In the genomic region with DNA sequence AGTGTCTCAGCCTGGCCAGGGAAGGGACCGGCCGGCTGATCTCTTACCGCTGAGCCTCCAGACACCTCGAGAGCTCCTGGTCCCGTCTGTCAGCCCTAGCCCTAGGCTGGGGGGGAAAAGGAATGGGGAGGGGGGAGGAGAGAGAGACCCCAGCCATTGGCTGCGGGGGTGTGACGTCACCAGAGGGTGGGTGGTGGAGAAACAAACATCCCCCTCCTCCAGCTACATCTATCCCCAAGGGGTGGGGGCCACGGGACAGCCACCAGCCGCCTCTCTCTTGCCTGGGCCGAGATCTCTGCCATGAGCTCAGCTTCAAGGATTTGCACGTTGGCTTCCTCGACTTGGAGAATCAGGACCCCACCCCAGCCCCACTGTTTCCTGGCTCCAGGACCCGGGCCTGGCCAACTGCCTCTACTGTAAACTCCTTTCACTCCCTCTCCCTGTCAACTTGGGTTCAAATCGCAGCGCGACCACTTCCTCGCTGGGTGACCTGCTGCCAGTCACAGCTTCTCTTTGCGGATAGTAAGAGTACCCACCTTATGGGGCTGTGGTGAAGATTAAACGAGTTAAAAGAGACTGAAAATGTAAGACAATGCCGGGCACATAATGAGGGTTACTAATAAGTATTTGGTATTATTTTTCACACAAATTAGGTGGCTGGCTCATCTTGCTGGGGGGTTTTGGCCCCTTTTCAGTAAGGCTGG, we compare ENCODE assay signal across 16 cellular contexts. TPM values are rescaled to one million over a fixed set of nuclear protein-coding genes. Genes with fewer than 3 reads are reported as not detected.
DNase-seq lines count a peak whose midpoint lies in the region; ATAC-seq, FAIRE-seq and TF ChIP-seq lines count a peak whose summit lies in the region.
"Had no signal": no experiment of that assay in that cellular context is flagged by ENCODE, and none has a peak within 500 bp of the region (broad histone marks: within the 10 kb centered on the region; RNA-seq: fewer than 3 reads in every experiment).

A gene with protein sequence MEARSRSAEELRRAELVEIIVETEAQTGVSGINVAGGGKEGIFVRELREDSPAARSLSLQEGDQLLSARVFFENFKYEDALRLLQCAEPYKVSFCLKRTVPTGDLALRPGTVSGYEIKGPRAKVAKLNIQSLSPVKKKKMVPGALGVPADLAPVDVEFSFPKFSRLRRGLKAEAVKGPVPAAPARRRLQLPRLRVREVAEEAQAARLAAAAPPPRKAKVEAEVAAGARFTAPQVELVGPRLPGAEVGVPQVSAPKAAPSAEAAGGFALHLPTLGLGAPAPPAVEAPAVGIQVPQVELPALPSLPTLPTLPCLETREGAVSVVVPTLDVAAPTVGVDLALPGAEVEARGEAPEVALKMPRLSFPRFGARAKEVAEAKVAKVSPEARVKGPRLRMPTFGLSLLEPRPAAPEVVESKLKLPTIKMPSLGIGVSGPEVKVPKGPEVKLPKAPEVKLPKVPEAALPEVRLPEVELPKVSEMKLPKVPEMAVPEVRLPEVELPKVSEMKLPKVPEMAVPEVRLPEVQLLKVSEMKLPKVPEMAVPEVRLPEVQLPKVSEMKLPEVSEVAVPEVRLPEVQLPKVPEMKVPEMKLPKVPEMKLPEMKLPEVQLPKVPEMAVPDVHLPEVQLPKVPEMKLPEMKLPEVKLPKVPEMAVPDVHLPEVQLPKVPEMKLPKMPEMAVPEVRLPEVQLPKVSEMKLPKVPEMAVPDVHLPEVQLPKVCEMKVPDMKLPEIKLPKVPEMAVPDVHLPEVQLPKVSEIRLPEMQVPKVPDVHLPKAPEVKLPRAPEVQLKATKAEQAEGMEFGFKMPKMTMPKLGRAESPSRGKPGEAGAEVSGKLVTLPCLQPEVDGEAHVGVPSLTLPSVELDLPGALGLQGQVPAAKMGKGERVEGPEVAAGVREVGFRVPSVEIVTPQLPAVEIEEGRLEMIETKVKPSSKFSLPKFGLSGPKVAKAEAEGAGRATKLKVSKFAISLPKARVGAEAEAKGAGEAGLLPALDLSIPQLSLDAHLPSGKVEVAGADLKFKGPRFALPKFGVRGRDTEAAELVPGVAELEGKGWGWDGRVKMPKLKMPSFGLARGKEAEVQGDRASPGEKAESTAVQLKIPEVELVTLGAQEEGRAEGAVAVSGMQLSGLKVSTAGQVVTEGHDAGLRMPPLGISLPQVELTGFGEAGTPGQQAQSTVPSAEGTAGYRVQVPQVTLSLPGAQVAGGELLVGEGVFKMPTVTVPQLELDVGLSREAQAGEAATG (N-terminal part only) (minus strand): TSS at position 88 of the 704 bp plus-strand sequence. CDS start 5,446 bp downstream, outside the sequence.

- H3K27ac ChIP-seq in kidney (ENCODE audit: low read depth in 2 of 2, low read length in 2 of 2) (peak within 1 kb of the TSS in 1 of 2 donors; percentile 36), tibial nerve (peak within 1 kb of the TSS; percentile 74 to 95 (median 88))

- H3K36me3 ChIP-seq in kidney (ENCODE audit: control insufficient read depth in 1 of 2, insufficient read depth in 2 of 2, low read length in 2 of 2) (no peaks in the 10 kb centered on the region), tibial nerve (no peaks in the 10 kb centered on the region)
- H3K36me3 ChIP-seq: Peyer's patch had no signal

- WGBS in tibial nerve, 2 donors = 22 to 27% methylated on average over 20 of the region's 20 CpGs

- H3K4me1 Mint-ChIP-seq in brain = peaks cover 31% of the 10 kb centered on the region

- H3K9ac ChIP-seq in kidney (ENCODE audit: low read length in 2 of 2) = peak within 1 kb of the TSS; percentile 9 to 63

- TF ChIP-seq EP300 in tibial nerve (IDR thresholded peaks at IDR 0.05) = peak in 1 of 2 donors; percentile 83

- DNase-seq in Right ventricle myocardium superior (peak; percentile 31), cardiac septum (ENCODE audit: low spot score) (no peak), kidney (no peak), tibial nerve (ENCODE audit: low spot score in 2 of 2) (no peak), COLO668 (lab: John Stamatoyannopoulos, UW; ENCODE audit: unreplicated experiment) (no peak), NCI-H1436 (lab: John Stamatoyannopoulos, UW) (no peak)
- DNase-seq: activated CD8-positive, alpha-beta memory T cell treated with anti-CD3 and anti-CD28 coated beads, Interleukin-2, amount 50 U/mL, for 4 hours; amygdala; DND-41; NCI-H2081 treated with DMSO at 0.1 percent for 48 hours; Peyer's patch; substantia nigra had no signal

- TF ChIP-seq CTCF in brain (conservative IDR thresholded peaks at IDR 0.05) = no peak
- no peak for TF ChIP-seq CTCF in kidney (IDR thresholded peaks at IDR 0.05; ENCODE audit: borderline replicate concordance, extremely low read depth, insufficient read depth)
- no peak for TF ChIP-seq CTCF in tibial nerve (IDR thresholded peaks at IDR 0.05)

- H3K36me3 Mint-ChIP-seq in brain = no peaks in the 10 kb centered on the region

- ATAC-seq in Right ventricle myocardium superior (ENCODE audit: poor library complexity) (no peak), GM18858 (IDR thresholded peaks at IDR 0.05; ENCODE audit: unreplicated experiment) (no peak)

- peaks cover 0 to 7% of the 10 kb centered on the region in 2 donors for H3K27me3 ChIP-seq in tibial nerve
- H3K27me3 ChIP-seq: Peyer's patch had no signal

- H3K4me1 ChIP-seq in kidney (ENCODE audit: control insufficient read depth in 1 of 2, insufficient read depth in 1 of 2, low read depth in 1 of 2, low read length in 2 of 2) (peaks cover 5 to 7% of the 10 kb centered on the region in 2 donors), tibial nerve (peaks cover 0 to 38% (median 0%) of the 10 kb centered on the region in 4 donors)

- no peaks in the 10 kb centered on the region for H3K9me3 ChIP-seq in kidney (ENCODE audit: control insufficient read depth in 1 of 2, low read length in 2 of 2)
- no peaks in the 10 kb centered on the region for H3K9me3 ChIP-seq in tibial nerve
- H3K9me3 ChIP-seq: Peyer's patch had no signal

- H3K27me3 Mint-ChIP-seq in brain = peaks cover 12% of the 10 kb centered on the region

- peak within 1 kb of the TSS in 4 of 5 experiments; percentile 38 to 80 (median 62) for H3K27ac Mint-ChIP-seq in brain
- H3K27ac Mint-ChIP-seq: progenitor cell of endocrine pancreas had no signal

- peak within 1 kb of the TSS in 2 of 5 experiments; percentile 30 to 40 for H3K4me3 Mint-ChIP-seq in brain

- intact Hi-C loops in Right ventricle myocardium superior (cut with DNase I) (no loop called here), cardiac septum (cut with DNase I) (no loop called here), kidney (cut with DNase I) (no loop called here)

- H3K9me3 Mint-ChIP-seq in brain = no peaks in the 10 kb centered on the region

- H3K4me3 ChIP-seq in kidney (ENCODE audit: low read length in 2 of 2) (peak within 1 kb of the TSS; percentile 3 to 37), tibial nerve (peak within 1 kb of the TSS; percentile 16 to 41 (median 19))
- H3K4me3 ChIP-seq: Peyer's patch had no signal

- FAIRE-seq in kidney (lab: Jason Lieb, UNC) = no peak
- FAIRE-seq: keratinocyte had no signal

- TF ChIP-seq POLR2A in tibial nerve (IDR thresholded peaks at IDR 0.05) = peak; percentile 36 to 73

RNA-seq across cellular contexts. Expression of the gene that starts here (rescaled TPM):
- 3.8 TPM for total RNA-seq in Right ventricle myocardium superior
- 3.5 TPM for total RNA-seq in cardiac septum
- 2.6 TPM for polyA plus RNA-seq in brain (ENCODE audit: insufficient read depth, low read depth, low replicate concordance)
- total RNA-seq in kidney = 4.5 TPM
- polyA plus RNA-seq in kidney (ENCODE audit: insufficient read depth, low read depth, low replicate concordance) = 12.6 TPM
- total RNA-seq in tibial nerve = 100 to 1,000 TPM; 454 to 667 (median 548) TPM

Comparison
In these comparisons a context has a peak if more than half of its experiments do, and no peak if none do; other contexts are left out.
1. RNA of the gene that starts here (total RNA-seq): 454 to 667 TPM in tibial nerve; 4.5 TPM in kidney (single experiment), 3.8 TPM in Right ventricle myocardium superior (single experiment) and 3.5 TPM in cardiac septum (single experiment); every median in the first group is over 10 times any median in the second.